1 cellular context compared by ENCODE assay signal in the genomic region with DNA sequence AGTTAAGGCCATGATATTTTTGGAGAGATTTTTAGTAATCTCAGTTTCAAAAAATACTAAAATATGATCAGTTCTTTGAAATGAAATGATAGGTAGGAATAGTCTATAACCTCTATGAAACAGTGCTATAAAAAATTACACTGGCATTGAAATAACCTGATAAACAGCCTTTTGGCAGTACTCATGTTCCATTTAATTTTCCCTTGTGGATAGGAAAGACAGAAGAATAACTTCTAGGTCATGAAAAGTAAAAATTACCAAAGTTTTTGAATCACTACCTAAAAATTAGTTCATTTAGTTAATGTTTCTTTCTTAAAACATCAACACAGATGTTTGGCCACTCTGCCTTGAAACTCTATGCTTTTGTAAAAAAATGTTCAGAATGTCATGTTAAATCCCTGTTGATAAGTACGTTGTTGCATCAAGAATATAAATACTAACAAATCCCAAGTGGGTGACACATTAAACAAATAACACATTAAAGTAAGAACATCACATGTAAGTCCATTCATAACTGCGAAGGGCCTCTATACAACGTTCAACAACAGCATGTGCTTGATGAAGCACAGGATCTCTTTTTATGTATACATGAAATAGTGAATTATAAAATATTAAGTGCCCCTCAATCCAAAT.
TF ChIP-seq lines count a peak whose summit lies in the region.

No MANE protein-coding gene starts in this region.

TF ChIP-seq in IMR-90, 13 proteins besides CTCF, POLR2A, EP300 and RAD21:
- TF ChIP-seq MAFK (IDR thresholded peaks at IDR 0.05; ENCODE audit: low read depth, low read length) (no peak), RFX5 (IDR thresholded peaks at IDR 0.05; ENCODE audit: low read depth, low read length) (no peak), CEBPB (IDR thresholded peaks at IDR 0.05; ENCODE audit: low read depth, low read length) (no peak), MXI1 (IDR thresholded peaks at IDR 0.05; ENCODE audit: borderline replicate concordance, low read depth, low read length) (no peak), CHD1 (IDR thresholded peaks at IDR 0.05; ENCODE audit: low read depth, low read length) (no peak), RCOR1 (IDR thresholded peaks at IDR 0.05; ENCODE audit: insufficient replicate concordance, low read length) (no peak), MAZ (IDR thresholded peaks at IDR 0.05; ENCODE audit: borderline replicate concordance, low read depth, low read length) (no peak)
- TF ChIP-seq, protein P1, sequence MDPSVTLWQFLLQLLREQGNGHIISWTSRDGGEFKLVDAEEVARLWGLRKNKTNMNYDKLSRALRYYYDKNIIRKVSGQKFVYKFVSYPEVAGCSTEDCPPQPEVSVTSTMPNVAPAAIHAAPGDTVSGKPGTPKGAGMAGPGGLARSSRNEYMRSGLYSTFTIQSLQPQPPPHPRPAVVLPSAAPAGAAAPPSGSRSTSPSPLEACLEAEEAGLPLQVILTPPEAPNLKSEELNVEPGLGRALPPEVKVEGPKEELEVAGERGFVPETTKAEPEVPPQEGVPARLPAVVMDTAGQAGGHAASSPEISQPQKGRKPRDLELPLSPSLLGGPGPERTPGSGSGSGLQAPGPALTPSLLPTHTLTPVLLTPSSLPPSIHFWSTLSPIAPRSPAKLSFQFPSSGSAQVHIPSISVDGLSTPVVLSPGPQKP (IDR thresholded peaks at IDR 0.05; ENCODE audit: borderline replicate concordance, low read depth, low read length), result no peak
- TF ChIP-seq, protein P2, sequence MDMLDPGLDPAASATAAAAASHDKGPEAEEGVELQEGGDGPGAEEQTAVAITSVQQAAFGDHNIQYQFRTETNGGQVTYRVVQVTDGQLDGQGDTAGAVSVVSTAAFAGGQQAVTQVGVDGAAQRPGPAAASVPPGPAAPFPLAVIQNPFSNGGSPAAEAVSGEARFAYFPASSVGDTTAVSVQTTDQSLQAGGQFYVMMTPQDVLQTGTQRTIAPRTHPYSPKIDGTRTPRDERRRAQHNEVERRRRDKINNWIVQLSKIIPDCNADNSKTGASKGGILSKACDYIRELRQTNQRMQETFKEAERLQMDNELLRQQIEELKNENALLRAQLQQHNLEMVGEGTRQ (IDR thresholded peaks at IDR 0.05; ENCODE audit: low read depth, low read length), result no peak
